ENCODE assay signal across 18 cellular contexts in genomic region chr2:69151974-69152373, GRCh38.
"Had no signal": no experiment of that assay in that cellular context is flagged by ENCODE, and none has a peak within 500 bp of the region (broad histone marks: within the 10 kb centered on the region; RNA-seq: fewer than 3 reads in every experiment).

No MANE protein-coding gene starts in this region.

- H3K27ac ChIP-seq: colonic mucosa, psoas muscle, testis had no signal

- DNase-seq: activated CD4-positive, alpha-beta T cell treated with anti-CD3 and anti-CD28 coated beads, Interleukin-2, amount 50 U/mL, for 48 hours; activated CD4-positive, CD25-positive, alpha-beta regulatory T cell treated with anti-CD3 and anti-CD28 coated beads, Interleukin-2, amount 50 U/mL, for 72 hours; activated naive CD4-positive, alpha-beta T cell treated with anti-CD3 and anti-CD28 coated beads, Interleukin-2, amount 10 ng/mL, durations not matched to agents 7 days and 5 days; colonic mucosa; effector CD8-positive, alpha-beta T cell; mesendoderm; nephron progenitor cell; occipital lobe; psoas muscle; sigmoid colon; SK-N-SH; stimulated activated CD4-positive, alpha-beta T cell treated with anti-CD3 and anti-CD28 coated beads, Interleukin-1b, Interleukin-23, amount 100 ng/mL, for 48 hours; stimulated activated naive CD8-positive, alpha-beta T cell treated with anti-CD3 and anti-CD28 coated beads, Interleukin-15, amount 100 ng/mL, for 72 hours; T-helper 1 cell; T1000; testis had no signal

- H3K9me3 ChIP-seq: colonic mucosa, psoas muscle, sigmoid colon, SK-N-SH, testis had no signal

- H3K4me3 ChIP-seq: colonic mucosa, psoas muscle, sigmoid colon, testis had no signal

- ATAC-seq: activated T-helper 17 cell treated with anti-CD3 and anti-CD28 coated beads, Interleukin-2, amount 50 U/mL, for 72 hours; left lobe of liver; psoas muscle; stimulated activated naive CD8-positive, alpha-beta T cell treated with anti-CD3 and anti-CD28 coated beads, Interleukin-15, amount 100 ng/mL, for 72 hours had no signal

- H3K4me1 ChIP-seq: colonic mucosa, psoas muscle had no signal

- H3K36me3 ChIP-seq: colonic mucosa had no signal

- H3K27me3 ChIP-seq: colonic mucosa, sigmoid colon, testis had no signal
